Comparison of ENCODE assay signal across 15 cellular contexts in genomic region chr4:158796370-158797140, GRCh38. TPM values are rescaled to one million over a fixed set of nuclear protein-coding genes. Genes with fewer than 3 reads are reported as not detected.
A peak's percentile ranks its signal among the peaks of the same experiment; 100 is the strongest.
DNase-seq lines count a peak whose midpoint lies in the region; ATAC-seq and TF ChIP-seq lines count a peak whose summit lies in the region.
"Had no signal": no experiment of that assay in that cellular context is flagged by ENCODE, and none has a peak within 500 bp of the region (broad histone marks: within the 10 kb centered on the region; RNA-seq: fewer than 3 reads in every experiment).

No MANE protein-coding gene starts in this region.

- peak; percentile 68 for DNase-seq in A172 (ENCODE audit: low spot score)
- DNase-seq in HCEC 1CT = peak; percentile 75
- DNase-seq in brain microvascular endothelial cell = peak; percentile 65
- DNase-seq in lower lobe of right lung = peak; percentile 60
- no peak for DNase-seq in stimulated activated naive CD4-positive, alpha-beta T cell treated with Interleukin-2 at 50 U/mL for 16 hours (lab: John Stamatoyannopoulos, UW)
- no peak for DNase-seq in OCI-M2 (lab: John Stamatoyannopoulos, UW; ENCODE audit: unreplicated experiment)
- no peak for DNase-seq in amygdala (lab: John Stamatoyannopoulos, UW)
- DNase-seq: activated B cell treated with CpG ODN at 0.5 μM for 24 hours, DMS153, NCI-H1105, NCI-H446, PC-3, SW 1271 had no signal

- intact Hi-C loops in lower lobe of right lung (cut with DNase I) = no loop called here

- no peak overlapping the region for H3K4me3 ChIP-seq in brain microvascular endothelial cell (ENCODE audit: low read depth, low read length)
- H3K4me3 ChIP-seq in lower lobe of right lung = no peak overlapping the region

- in situ Hi-C loops in brain microvascular endothelial cell (cut with HindIII; ENCODE audit: low pct_ligation_motif_present, low sequenced_read_pairs) = no loop called here

- H3K27ac ChIP-seq in brain microvascular endothelial cell = peak overlapping the region; percentile 61
- H3K27ac ChIP-seq in lower lobe of right lung = no peak overlapping the region

- H3K36me3 ChIP-seq in brain microvascular endothelial cell (replicated peaks) = no peaks in the 10 kb centered on the region
- no peaks in the 10 kb centered on the region for H3K36me3 ChIP-seq in lower lobe of right lung

- H3K27me3 ChIP-seq in brain microvascular endothelial cell (replicated peaks) (no peaks in the 10 kb centered on the region), lower lobe of right lung (ENCODE audit: low read depth) (no peaks in the 10 kb centered on the region)

- peak; percentile 42 to 57 for ATAC-seq in lower lobe of right lung
- ATAC-seq in HG03196 (IDR thresholded peaks at IDR 0.05; ENCODE audit: unreplicated experiment) = no peak
- ATAC-seq: esophagus mucosa, PC-3 had no signal

- TF ChIP-seq CTCF in brain microvascular endothelial cell (IDR thresholded peaks at IDR 0.05; ENCODE audit: low read depth, low read length, missing control alignments) (no peak), lower lobe of right lung (IDR thresholded peaks at IDR 0.05) (no peak)

- peaks cover 36% of the 10 kb centered on the region for H3K4me1 ChIP-seq in lower lobe of right lung

- no peaks in the 10 kb centered on the region for H3K9me3 ChIP-seq in lower lobe of right lung

RNA-seq across cellular contexts. Expression of gene FNIP2, which starts 27.7 kb away (rescaled TPM):
- 8.0 and 10.8 TPM in 2 replicates for total RNA-seq in A172 (2014; rRNA removed; shearing (Covaris generic))
- 90.7 TPM for total RNA-seq in lower lobe of right lung
- total RNA-seq: activated B cell treated with CpG ODN at 0.5 μM for 24 hours had no signal

Comparison
In these comparisons a context has a peak if more than half of its experiments do, and no peak if none do; other contexts are left out.
1. DNase-seq: peak in A172 (single experiment), HCEC 1CT (single experiment), brain microvascular endothelial cell (single experiment) and lower lobe of right lung (single experiment); none in stimulated activated naive CD4-positive, alpha-beta T cell treated with Interleukin-2 at 50 U/mL for 16 hours (single experiment), OCI-M2 (single experiment) and amygdala (0 of 56).